Comparison of ENCODE assay signal across 18 cellular contexts in genomic region chr13:30698488-30699005, GRCh38. TPM values are rescaled to one million over a fixed set of nuclear protein-coding genes. Genes with fewer than 3 reads are reported as not detected.
"Had no signal": no experiment of that assay in that cellular context is flagged by ENCODE, and none has a peak within 500 bp of the region (broad histone marks: within the 10 kb centered on the region; RNA-seq: fewer than 3 reads in every experiment).

No MANE protein-coding gene starts in this region.

- H3K27me3 ChIP-seq: breast epithelium had no signal

- H3K27ac Mint-ChIP-seq: T-cell had no signal

- ATAC-seq: activated CD4-positive, CD25-positive, alpha-beta regulatory T cell treated with anti-CD3 and anti-CD28 coated beads, Interleukin-2, amount 50 U/mL, for 24 hours; esophagus mucosa; T-cell had no signal

- DNase-seq: activated CD4-positive, alpha-beta T cell treated with anti-CD3 and anti-CD28 coated beads, Interleukin-2, amount 50 U/mL, for 1 hour; activated CD8-positive, alpha-beta memory T cell treated with anti-CD3 and anti-CD28 coated beads for 24 hours; activated naive CD4-positive, alpha-beta T cell; anterior cingulate cortex; cerebellar nuclear complex; dermis blood vessel endothelial cell; kidney glomerular epithelial cell; stimulated activated CD4-positive, alpha-beta T cell treated with anti-CD3 and anti-CD28 coated beads, Interleukin-4, amount 100 ng/mL, for 24 hours; stimulated activated naive CD4-positive, alpha-beta T cell treated with Interleukin-2 at 50 U/mL for 16 hours; T-cell; T-helper 9 cell; trophoblast cell had no signal

- H3K9me3 Mint-ChIP-seq: neural crest cell, T-cell had no signal

- H3K4me1 ChIP-seq: breast epithelium, parathyroid adenoma had no signal

- H3K79me2 ChIP-seq: parathyroid adenoma had no signal

- H3K36me3 Mint-ChIP-seq: T-cell had no signal

- H3K27ac ChIP-seq: parathyroid adenoma had no signal

- H3K4me3 ChIP-seq: skin epidermis had no signal

- H3K4me3 Mint-ChIP-seq: neural crest cell, T-cell had no signal

- H2AFZ ChIP-seq: parathyroid adenoma had no signal

- H3K36me3 ChIP-seq: breast epithelium had no signal

RNA-seq across cellular contexts. Expression of gene ALOX5AP, which starts 36.8 kb away (rescaled TPM):
- total RNA-seq: neural crest cell had no signal
